ENCODE assay signal across 8 cellular contexts in the genomic region with DNA sequence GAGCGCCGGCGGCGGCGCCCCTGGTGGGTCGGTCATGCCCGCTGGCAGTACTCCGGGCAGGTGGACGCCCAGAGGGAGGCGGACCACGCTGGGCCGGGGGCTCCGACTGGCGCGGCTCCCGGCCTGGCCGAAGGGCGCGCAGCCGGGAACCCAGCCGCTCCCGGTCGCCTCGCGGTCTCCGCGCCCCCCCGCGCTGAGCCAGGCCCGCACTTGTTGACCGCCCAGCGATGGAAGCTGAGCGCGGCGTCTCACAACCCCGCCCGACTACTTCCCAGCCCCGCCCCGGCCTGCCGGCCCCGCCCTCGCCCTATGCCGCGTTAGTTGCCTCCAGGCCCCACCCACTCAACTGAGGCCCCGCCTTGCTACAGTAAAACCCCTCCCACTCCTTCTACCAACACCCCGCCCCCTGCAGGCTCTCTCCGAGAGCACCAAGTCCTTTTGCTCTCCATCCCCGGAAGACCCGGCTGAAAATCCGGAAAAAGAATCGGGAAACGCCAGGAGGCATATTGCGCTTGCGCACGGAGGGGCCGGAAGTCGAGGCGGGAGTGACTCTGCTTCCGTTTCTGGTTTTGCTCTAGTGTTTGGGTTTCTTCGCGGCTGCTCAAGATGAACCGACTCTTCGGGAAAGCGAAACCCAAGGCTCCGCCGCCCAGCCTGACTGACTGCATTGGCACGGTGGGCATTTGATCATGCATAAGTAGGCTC. TPM values are rescaled to one million over a fixed set of nuclear protein-coding genes. Genes with fewer than 3 reads are reported as not detected.
A peak's percentile ranks its signal among the peaks of the same experiment; 100 is the strongest.
DNase-seq lines count a peak whose midpoint lies in the region; ATAC-seq and TF ChIP-seq lines count a peak whose summit lies in the region.

Gene BAG1 (minus strand): TSS at position 236 of the 705 bp plus-strand sequence.
Gene CHMP5 (plus strand): TSS at position 577 of the 705 bp plus-strand sequence. CDS start 30 bp downstream, at position 607.

- H3K27me3 ChIP-seq in H7 (ENCODE audit: control insufficient read depth, insufficient read depth, low read length), result no peaks in the 10 kb centered on the region

- H3K9me3 Mint-ChIP-seq in natural killer cell treated with Interleukin-12 subunit alpha and Interleukin-12 subunit beta and Interleukin-15 and Interleukin-18, amount 100 ng/mL, for 72 hours, result no peaks in the 10 kb centered on the region

- peak; percentile 97 to 98 for ATAC-seq in natural killer cell treated with Interleukin-12 subunit alpha and Interleukin-12 subunit beta and Interleukin-15 and Interleukin-18, amount 100 ng/mL, for 72 hours
- peak; percentile 93 for ATAC-seq in stimulated activated naive CD8-positive, alpha-beta T cell treated with anti-CD3 and anti-CD28 coated beads, Interleukin-15, Interleukin-2, amounts not matched to agents 100 U/mL and 50 U/mL, for 24 hours

- H3K4me3 ChIP-seq in H7 (ENCODE audit: insufficient read depth, low read depth, low read length) (peak within 1 kb of the TSS; percentile 98), fibroblast of pulmonary artery (replicated peaks; ENCODE audit: low read depth, low read length) (peak within 1 kb of the TSS; percentile 96)

- peaks cover 42% of the 10 kb centered on the region for H3K36me3 Mint-ChIP-seq in natural killer cell treated with Interleukin-12 subunit alpha and Interleukin-12 subunit beta and Interleukin-15 and Interleukin-18, amount 100 ng/mL, for 72 hours

- TF ChIP-seq CTCF in fibroblast of pulmonary artery (IDR thresholded peaks at IDR 0.05; ENCODE audit: low read length, missing control alignments), result peak; percentile 36

- no peaks in the 10 kb centered on the region for H3K27me3 Mint-ChIP-seq in natural killer cell treated with Interleukin-12 subunit alpha and Interleukin-12 subunit beta and Interleukin-15 and Interleukin-18, amount 100 ng/mL, for 72 hours

- peaks cover 37 to 46% of the 10 kb centered on the region in 2 donors for H3K4me1 Mint-ChIP-seq in natural killer cell treated with Interleukin-12 subunit alpha and Interleukin-12 subunit beta and Interleukin-15 and Interleukin-18, amount 100 ng/mL, for 72 hours (ENCODE audit: low read depth in 2 of 2)

- H3K4me1 ChIP-seq in ES-I3 (ENCODE audit: insufficient read depth, low read length), result no peaks in the 10 kb centered on the region

- peak within 1 kb of the TSS; percentile 97 for H3K9ac ChIP-seq in ES-I3 (ENCODE audit: low read depth, low read length)

- H3K36me3 ChIP-seq in ES-I3 (ENCODE audit: insufficient read depth, low read length) (peaks cover 9% of the 10 kb centered on the region), H7 (replicated peaks; ENCODE audit: control insufficient read depth, insufficient read depth, low read length) (peaks cover 19% of the 10 kb centered on the region)

- DNase-seq in H7, result peak; percentile 97
- peak; percentile 99 for DNase-seq in M059J (ENCODE audit: low read depth)
- peak; percentile 89 to 91 for DNase-seq in SHP77 (lab: John Stamatoyannopoulos, UW)
- DNase-seq in activated effector memory CD4-positive, alpha-beta T cell treated with Interleukin-2 at 50 U/mL for 16 hours, result peak; percentile 100
- peak; percentile 99 for DNase-seq in fibroblast of pulmonary artery (ENCODE audit: low read depth)
- peak; percentile 99 for DNase-seq in natural killer cell treated with Interleukin-12 subunit alpha and Interleukin-12 subunit beta and Interleukin-15 and Interleukin-18, amount 100 ng/mL, for 72 hours (ENCODE audit: low spot score)
- DNase-seq in stimulated activated naive CD8-positive, alpha-beta T cell treated with anti-CD3 and anti-CD28 coated beads, Interleukin-15, Interleukin-2, amounts not matched to agents 100 U/mL and 50 U/mL, for 24 hours, result peak; percentile 100

- H3K4me3 Mint-ChIP-seq in natural killer cell treated with Interleukin-12 subunit alpha and Interleukin-12 subunit beta and Interleukin-15 and Interleukin-18, amount 100 ng/mL, for 72 hours, result peak within 1 kb of the TSS; percentile 99

- H3K27ac Mint-ChIP-seq in natural killer cell treated with Interleukin-12 subunit alpha and Interleukin-12 subunit beta and Interleukin-15 and Interleukin-18, amount 100 ng/mL, for 72 hours, result peak within 1 kb of the TSS; percentile 95 to 98

- no peaks in the 10 kb centered on the region for H3K9me3 ChIP-seq in ES-I3 (ENCODE audit: control insufficient read depth, insufficient read depth, low read length)

RNA-seq across cellular contexts. Expression of gene BAG1, which starts in this region (rescaled TPM):
- 27.8 and 28.7 TPM in 2 replicates for total RNA-seq in H7 (2014; rRNA removed; shearing (Covaris generic))
- total RNA-seq in M059J (2014; rRNA removed; shearing (Covaris generic)), result 60.1 and 72.0 TPM in 2 replicates
- 100 to 1,000 TPM in 1 of 2 donors, 10 to 100 TPM in 1; 46.1 to 115 TPM for total RNA-seq in natural killer cell treated with Interleukin-12 subunit alpha and Interleukin-12 subunit beta and Interleukin-15 and Interleukin-18, amount 100 ng/mL, for 72 hours

RNA-seq across cellular contexts. Expression of gene CHMP5, which starts in this region (rescaled TPM):
- 44.6 and 60.0 TPM in 2 replicates for total RNA-seq in H7 (2014; rRNA removed; shearing (Covaris generic))
- 217 and 248 TPM in 2 replicates for total RNA-seq in M059J (2014; rRNA removed; shearing (Covaris generic))
- total RNA-seq in natural killer cell treated with Interleukin-12 subunit alpha and Interleukin-12 subunit beta and Interleukin-15 and Interleukin-18, amount 100 ng/mL, for 72 hours, result 10 to 100 TPM; 40.8 to 63.2 TPM

Comparison
In these comparisons a context has a peak if more than half of its experiments do, and no peak if none do; other contexts are left out.
1. Peak in every context shown above with its lines: DNase-seq, ATAC-seq and H3K4me3 ChIP-seq.